Comparison of ENCODE assay signal across 10 cellular contexts in genomic region chr6:31727717-31728671, GRCh38. TPM values are rescaled to one million over a fixed set of nuclear protein-coding genes. Genes with fewer than 3 reads are reported as not detected.
DNase-seq lines count a peak whose midpoint lies in the region; ATAC-seq and TF ChIP-seq lines count a peak whose summit lies in the region.
"Had no signal": no experiment of that assay in that cellular context is flagged by ENCODE, and none has a peak within 500 bp of the region (broad histone marks: within the 10 kb centered on the region; RNA-seq: fewer than 3 reads in every experiment).

No MANE protein-coding gene starts in this region.

- H3K4me3 Mint-ChIP-seq in activated T-cell treated with anti-CD3 and anti-CD28 coated beads, Interleukin-2, amount 50 U/mL, for 72 hours: peak overlapping the region; percentile 55 to 83
- H3K4me3 Mint-ChIP-seq in activated T-helper 2 cell treated with anti-CD3 and anti-CD28 coated beads, Interferon-gamma antibody, Interleukin-2, Interleukin-4, amounts not matched to agents 10 μg/mL and 5 μg/mL and 100 μg/mL, durations not matched to agents 14 hours and 24 hours and 36 hours (ENCODE audit: low read depth): peak overlapping the region; percentile 85

- DNase-seq in activated T-cell treated with anti-CD3 and anti-CD28 coated beads, Interleukin-2, amount 50 U/mL, for 72 hours: no peak
- no peak for DNase-seq in activated T-cell treated with anti-CD3 and anti-CD28 coated beads, Interleukin-2, amount 50 U/mL, for 1 hour
- DNase-seq in activated T-helper 2 cell treated with anti-CD3 and anti-CD28 coated beads, Interferon-gamma antibody, Interleukin-2, Interleukin-4, amounts not matched to agents 10 μg/mL and 5 μg/mL and 100 μg/mL, durations not matched to agents 14 hours and 24 hours and 36 hours (ENCODE audit: low spot score): no peak
- DNase-seq in right lobe of liver (peak in 2 of 3 donors; percentile 41 to 55), transverse colon (no peak), left colon (no peak), GOT3 (lab: John Stamatoyannopoulos, UW) (no peak), medulla oblongata (ENCODE audit: extremely low spot score) (no peak)
- DNase-seq: DMS79 had no signal

- no peaks in the 10 kb centered on the region for H3K9me3 ChIP-seq in right lobe of liver
- H3K9me3 ChIP-seq in transverse colon: no peaks in the 10 kb centered on the region

- H3K36me3 Mint-ChIP-seq in activated T-cell treated with anti-CD3 and anti-CD28 coated beads, Interleukin-2, amount 50 U/mL, for 72 hours (ENCODE audit: insufficient read depth in 2 of 2): peaks cover 3 to 12% of the 10 kb centered on the region in 2 donors
- peaks cover 42% of the 10 kb centered on the region for H3K36me3 Mint-ChIP-seq in activated T-helper 2 cell treated with anti-CD3 and anti-CD28 coated beads, Interferon-gamma antibody, Interleukin-2, Interleukin-4, amounts not matched to agents 10 μg/mL and 5 μg/mL and 100 μg/mL, durations not matched to agents 14 hours and 24 hours and 36 hours (ENCODE audit: low read depth)

- 72% methylated on average over 14 of the region's 41 CpGs for WGBS in right lobe of liver (ENCODE audit: insufficient coverage, low coverage, low lambda C conversion rate, missing lambda C conversion rate)
- 80 to 87% methylated on average over 5 to 41 of the region's 41 CpGs for WGBS in transverse colon (ENCODE audit: low coverage in 1 of 2), 2 donors

- TF ChIP-seq EP300 in transverse colon (IDR thresholded peaks at IDR 0.05; ENCODE audit: low read depth): no peak

- H3K4me1 ChIP-seq in right lobe of liver: peaks cover 0 to 9% (median 2%) of the 10 kb centered on the region in 4 donors
- H3K4me1 ChIP-seq in transverse colon: peaks cover 14 to 53% (median 31%) of the 10 kb centered on the region in 4 donors

- in situ Hi-C loops in transverse colon (cut with MboI; ENCODE audit: low pct_ligation_motif_present in 1 of 4, low pct_unique_long_range_greater_than_20kb in 1 of 4, low sequenced_read_pairs in 3 of 4): no loop called here

- H3K27me3 ChIP-seq in right lobe of liver (no peaks in the 10 kb centered on the region), transverse colon (no peaks in the 10 kb centered on the region)

- no peaks in the 10 kb centered on the region for H3K9me3 Mint-ChIP-seq in activated T-cell treated with anti-CD3 and anti-CD28 coated beads, Interleukin-2, amount 50 U/mL, for 72 hours
- no peaks in the 10 kb centered on the region for H3K9me3 Mint-ChIP-seq in activated T-helper 2 cell treated with anti-CD3 and anti-CD28 coated beads, Interferon-gamma antibody, Interleukin-2, Interleukin-4, amounts not matched to agents 10 μg/mL and 5 μg/mL and 100 μg/mL, durations not matched to agents 14 hours and 24 hours and 36 hours

- H3K27ac ChIP-seq in right lobe of liver (peak overlapping the region in 2 of 3 donors; percentile 83 to 85), transverse colon (peak overlapping the region; percentile 94 to 99 (median 96))

- H3K4me3 ChIP-seq in right lobe of liver (peak overlapping the region in 2 of 3 donors; percentile 68 to 81), transverse colon (peak overlapping the region in 3 of 4 donors; percentile 58 to 74 (median 72))

- H3K4me1 Mint-ChIP-seq in activated T-cell treated with anti-CD3 and anti-CD28 coated beads, Interleukin-2, amount 50 U/mL, for 72 hours (ENCODE audit: low read depth): peaks cover 54% of the 10 kb centered on the region
- peaks cover 45% of the 10 kb centered on the region for H3K4me1 Mint-ChIP-seq in activated T-helper 2 cell treated with anti-CD3 and anti-CD28 coated beads, Interferon-gamma antibody, Interleukin-2, Interleukin-4, amounts not matched to agents 10 μg/mL and 5 μg/mL and 100 μg/mL, durations not matched to agents 14 hours and 24 hours and 36 hours (ENCODE audit: low read depth)

- no peaks in the 10 kb centered on the region for H3K27me3 Mint-ChIP-seq in activated T-cell treated with anti-CD3 and anti-CD28 coated beads, Interleukin-2, amount 50 U/mL, for 72 hours (ENCODE audit: low read depth)
- H3K27me3 Mint-ChIP-seq in activated T-helper 2 cell treated with anti-CD3 and anti-CD28 coated beads, Interferon-gamma antibody, Interleukin-2, Interleukin-4, amounts not matched to agents 10 μg/mL and 5 μg/mL and 100 μg/mL, durations not matched to agents 14 hours and 24 hours and 36 hours (ENCODE audit: low read depth): no peaks in the 10 kb centered on the region

- TF ChIP-seq POLR2A in right lobe of liver (IDR thresholded peaks at IDR 0.05) (peak; percentile 15), transverse colon (IDR thresholded peaks at IDR 0.05) (no peak)

- no peak overlapping the region for H3K27ac Mint-ChIP-seq in activated T-cell treated with anti-CD3 and anti-CD28 coated beads, Interleukin-2, amount 50 U/mL, for 72 hours
- peak overlapping the region; percentile 19 for H3K27ac Mint-ChIP-seq in activated T-helper 2 cell treated with anti-CD3 and anti-CD28 coated beads, Interferon-gamma antibody, Interleukin-2, Interleukin-4, amounts not matched to agents 10 μg/mL and 5 μg/mL and 100 μg/mL, durations not matched to agents 14 hours and 24 hours and 36 hours

- H3K36me3 ChIP-seq in right lobe of liver (peaks cover 3 to 29% (median 10%) of the 10 kb centered on the region in 4 donors), transverse colon (peaks cover 0 to 22% (median 9%) of the 10 kb centered on the region in 4 donors)

- TF ChIP-seq CTCF in right lobe of liver (IDR thresholded peaks at IDR 0.05): no peak
- TF ChIP-seq CTCF in transverse colon (IDR thresholded peaks at IDR 0.05): no peak

- ATAC-seq in activated T-cell treated with anti-CD3 and anti-CD28 coated beads, Interleukin-2, amount 50 U/mL, for 72 hours (replicated peaks in 1 of 2): no peak
- no peak for ATAC-seq in right lobe of liver
- ATAC-seq in left colon: no peak

- intact Hi-C loops in activated T-helper 2 cell treated with anti-CD3 and anti-CD28 coated beads, Interferon-gamma antibody, Interleukin-2, Interleukin-4, amounts not matched to agents 10 μg/mL and 5 μg/mL and 100 μg/mL, durations not matched to agents 14 hours and 24 hours and 36 hours (cut with micrococcal nuclease): no loop called here
- intact Hi-C loops in right lobe of liver (cut with DNase I) (no loop called here), transverse colon (cut with DNase I; ENCODE audit: low total_unique reads) (loop anchor here (5.0 kb wide), 1 partner anchor 104 kb away; no protein-coding TSS in a partner anchor), left colon (cut with DNase I, micrococcal nuclease) (no loop called here)

RNA-seq across cellular contexts. Expression of gene DDAH2, which starts 1.1 kb away (rescaled TPM):
- 10 to 100 TPM; 19.0 to 19.6 TPM for total RNA-seq in activated T-cell treated with anti-CD3 and anti-CD28 coated beads, Interleukin-2, amount 50 U/mL, for 72 hours
- total RNA-seq in activated T-helper 2 cell treated with anti-CD3 and anti-CD28 coated beads, Interferon-gamma antibody, Interleukin-2, Interleukin-4, amounts not matched to agents 10 μg/mL and 5 μg/mL and 100 μg/mL, durations not matched to agents 14 hours and 24 hours and 36 hours: 5.8 and 7.7 TPM in 2 replicates
- 10 to 100 TPM; 16.3 to 27.5 (median 19.1) TPM for total RNA-seq in right lobe of liver
- 100 to 1,000 TPM in 3 of 4 donors, 10 to 100 TPM in 1; 78.3 to 148 (median 107) TPM for total RNA-seq in transverse colon
- total RNA-seq in left colon: 100 to 1,000 TPM in 1 of 2 donors, 10 to 100 TPM in 1; 84.2 to 139 TPM

RNA-seq across cellular contexts. Expression of gene MPIG6B, which starts 4.8 kb away (rescaled TPM):
- total RNA-seq in activated T-cell treated with anti-CD3 and anti-CD28 coated beads, Interleukin-2, amount 50 U/mL, for 72 hours: under 1 TPM in 1 of 2 donors, not detected in 1; 0.10 TPM
- not detected in 2 replicates for total RNA-seq in activated T-helper 2 cell treated with anti-CD3 and anti-CD28 coated beads, Interferon-gamma antibody, Interleukin-2, Interleukin-4, amounts not matched to agents 10 μg/mL and 5 μg/mL and 100 μg/mL, durations not matched to agents 14 hours and 24 hours and 36 hours
- total RNA-seq in right lobe of liver: under 1 TPM in 2 of 6 experiments, not detected in 4; 0.33 to 0.56 TPM
- total RNA-seq in transverse colon: under 1 TPM in 1 of 4 donors, not detected in 3; 0.16 TPM
- under 1 TPM in 1 of 2 donors, not detected in 1; 0.20 TPM for total RNA-seq in left colon
- total RNA-seq: myocyte had no signal

RNA-seq across cellular contexts. Expression of gene LY6G6C, which starts 6.4 kb away (rescaled TPM):
- under 1 TPM; 0.25 to 0.67 TPM for total RNA-seq in activated T-cell treated with anti-CD3 and anti-CD28 coated beads, Interleukin-2, amount 50 U/mL, for 72 hours
- total RNA-seq in activated T-helper 2 cell treated with anti-CD3 and anti-CD28 coated beads, Interferon-gamma antibody, Interleukin-2, Interleukin-4, amounts not matched to agents 10 μg/mL and 5 μg/mL and 100 μg/mL, durations not matched to agents 14 hours and 24 hours and 36 hours: not detected in 2 replicates
- not detected for total RNA-seq in right lobe of liver
- total RNA-seq in transverse colon: not detected
- total RNA-seq in left colon: not detected
- total RNA-seq: myocyte had no signal

RNA-seq across cellular contexts. Expression of gene CLIC1, which starts 8.3 kb away (rescaled TPM):
- 100 to 1,000 TPM; 253 to 318 TPM for total RNA-seq in activated T-cell treated with anti-CD3 and anti-CD28 coated beads, Interleukin-2, amount 50 U/mL, for 72 hours
- 412 and 423 TPM in 2 replicates for total RNA-seq in activated T-helper 2 cell treated with anti-CD3 and anti-CD28 coated beads, Interferon-gamma antibody, Interleukin-2, Interleukin-4, amounts not matched to agents 10 μg/mL and 5 μg/mL and 100 μg/mL, durations not matched to agents 14 hours and 24 hours and 36 hours
- total RNA-seq in right lobe of liver (100 to 1,000 TPM in 1 of 6 experiments, 10 to 100 TPM in 5; 36.7 to 123 (median 62.0) TPM), transverse colon (100 to 1,000 TPM; 253 to 375 (median 362) TPM), left colon (100 to 1,000 TPM; 502 to 513 TPM)

RNA-seq across cellular contexts. Expression of gene MSH5, which starts 11.8 kb away (rescaled TPM):
- 10 to 100 TPM; 84.9 to 98.4 TPM for total RNA-seq in activated T-cell treated with anti-CD3 and anti-CD28 coated beads, Interleukin-2, amount 50 U/mL, for 72 hours
- 82.8 and 93.3 TPM in 2 replicates for total RNA-seq in activated T-helper 2 cell treated with anti-CD3 and anti-CD28 coated beads, Interferon-gamma antibody, Interleukin-2, Interleukin-4, amounts not matched to agents 10 μg/mL and 5 μg/mL and 100 μg/mL, durations not matched to agents 14 hours and 24 hours and 36 hours
- total RNA-seq in right lobe of liver: 1 to 10 TPM; 3.2 to 8.5 (median 4.3) TPM
- total RNA-seq in transverse colon: 100 to 1,000 TPM in 1 of 4 donors, 10 to 100 TPM in 3; 16.5 to 159 (median 43.9) TPM
- total RNA-seq in left colon: 10 to 100 TPM; 18.7 to 26.9 TPM

Comparison
In these comparisons a context has a peak if more than half of its experiments do, and no peak if none do; other contexts are left out.
1. DNase-seq: peak in right lobe of liver (2 of 3); none in activated T-cell treated with anti-CD3 and anti-CD28 coated beads, Interleukin-2, amount 50 U/mL, for 72 hours (0 of 2), activated T-cell treated with anti-CD3 and anti-CD28 coated beads, Interleukin-2, amount 50 U/mL, for 1 hour (single experiment), activated T-helper 2 cell treated with anti-CD3 and anti-CD28 coated beads, Interferon-gamma antibody, Interleukin-2, Interleukin-4, amounts not matched to agents 10 μg/mL and 5 μg/mL and 100 μg/mL, durations not matched to agents 14 hours and 24 hours and 36 hours (single experiment), transverse colon (single experiment), left colon (0 of 2), GOT3 (single experiment) and medulla oblongata (single experiment).